In the genomic region with DNA sequence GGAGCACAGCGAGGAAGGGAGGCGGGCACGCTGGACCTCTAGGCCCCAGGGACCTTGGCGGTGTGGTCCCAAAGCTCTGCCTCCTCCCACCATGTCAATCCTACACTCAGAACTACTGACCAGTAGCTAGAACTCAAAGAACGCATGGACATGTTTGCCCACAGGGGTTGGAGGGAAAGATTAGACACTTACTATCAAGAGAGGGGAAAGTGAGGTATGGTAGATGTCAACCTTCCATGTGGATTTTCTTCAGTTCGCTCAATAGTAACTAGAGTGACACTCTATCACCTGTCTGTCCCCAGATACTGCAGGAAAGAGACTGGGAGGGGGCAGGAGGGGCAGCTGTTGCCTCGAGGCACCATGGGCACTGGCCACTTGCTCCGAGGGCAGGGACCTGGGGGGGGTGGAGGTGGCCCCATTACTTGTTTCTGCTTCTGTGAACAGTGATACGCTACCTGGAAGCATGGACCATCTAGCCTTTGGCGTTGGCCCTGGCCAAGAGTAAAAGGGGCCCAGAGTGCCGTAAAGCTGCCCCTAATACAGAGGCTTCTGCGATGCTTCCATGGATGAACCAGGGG, we compare ENCODE assay signal across 1 cellular context.
TF ChIP-seq lines count a peak whose summit lies in the region.

No MANE protein-coding gene starts in this region.

TF ChIP-seq in HCT116, 20 proteins besides CTCF, POLR2A, EP300 and RAD21:
- TF ChIP-seq, protein P1, sequence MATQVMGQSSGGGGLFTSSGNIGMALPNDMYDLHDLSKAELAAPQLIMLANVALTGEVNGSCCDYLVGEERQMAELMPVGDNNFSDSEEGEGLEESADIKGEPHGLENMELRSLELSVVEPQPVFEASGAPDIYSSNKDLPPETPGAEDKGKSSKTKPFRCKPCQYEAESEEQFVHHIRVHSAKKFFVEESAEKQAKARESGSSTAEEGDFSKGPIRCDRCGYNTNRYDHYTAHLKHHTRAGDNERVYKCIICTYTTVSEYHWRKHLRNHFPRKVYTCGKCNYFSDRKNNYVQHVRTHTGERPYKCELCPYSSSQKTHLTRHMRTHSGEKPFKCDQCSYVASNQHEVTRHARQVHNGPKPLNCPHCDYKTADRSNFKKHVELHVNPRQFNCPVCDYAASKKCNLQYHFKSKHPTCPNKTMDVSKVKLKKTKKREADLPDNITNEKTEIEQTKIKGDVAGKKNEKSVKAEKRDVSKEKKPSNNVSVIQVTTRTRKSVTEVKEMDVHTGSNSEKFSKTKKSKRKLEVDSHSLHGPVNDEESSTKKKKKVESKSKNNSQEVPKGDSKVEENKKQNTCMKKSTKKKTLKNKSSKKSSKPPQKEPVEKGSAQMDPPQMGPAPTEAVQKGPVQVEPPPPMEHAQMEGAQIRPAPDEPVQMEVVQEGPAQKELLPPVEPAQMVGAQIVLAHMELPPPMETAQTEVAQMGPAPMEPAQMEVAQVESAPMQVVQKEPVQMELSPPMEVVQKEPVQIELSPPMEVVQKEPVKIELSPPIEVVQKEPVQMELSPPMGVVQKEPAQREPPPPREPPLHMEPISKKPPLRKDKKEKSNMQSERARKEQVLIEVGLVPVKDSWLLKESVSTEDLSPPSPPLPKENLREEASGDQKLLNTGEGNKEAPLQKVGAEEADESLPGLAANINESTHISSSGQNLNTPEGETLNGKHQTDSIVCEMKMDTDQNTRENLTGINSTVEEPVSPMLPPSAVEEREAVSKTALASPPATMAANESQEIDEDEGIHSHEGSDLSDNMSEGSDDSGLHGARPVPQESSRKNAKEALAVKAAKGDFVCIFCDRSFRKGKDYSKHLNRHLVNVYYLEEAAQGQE (IDR thresholded peaks at IDR 0.05; ENCODE audit: low read depth), result no peak
- TF ChIP-seq JUND (IDR thresholded peaks at IDR 0.05) (no peak), POLR2AphosphoS5 (IDR thresholded peaks at IDR 0.05; ENCODE audit: low read depth, low read length) (no peak)
